In genomic region chr4:13881880-13882279, GRCh38 we compare ENCODE assay signal across 14 cellular contexts.
DNase-seq lines count a peak whose midpoint lies in the region; FAIRE-seq and TF ChIP-seq lines count a peak whose summit lies in the region.
"Had no signal": no experiment of that assay in that cellular context is flagged by ENCODE, and none has a peak within 500 bp of the region (broad histone marks: within the 10 kb centered on the region; RNA-seq: fewer than 3 reads in every experiment).

No MANE protein-coding gene starts in this region.

- TF ChIP-seq POLR2A in H54 (IDR thresholded peaks at IDR 0.05; ENCODE audit: low read depth, low read length), result no peak

- POLR2A ChIA-PET in GM10248 (lab: Yijun Ruan, JAX), result no interaction called here

- peak; percentile 36 for TF ChIP-seq CTCF in AG09319 (IDR thresholded peaks at IDR 0.05; ENCODE audit: low read depth, low read length)
- TF ChIP-seq CTCF in GM10248 (IDR thresholded peaks at IDR 0.05; ENCODE audit: control extremely low read depth, extremely low read depth, low read depth, missing control alignments), result no peak

- DNase-seq in AG09319 (ENCODE audit: extremely low read depth, low read depth) (no peak), M059J (ENCODE audit: low read depth) (peak; percentile 35), cerebellar cortex (ENCODE audit: low spot score) (peak; percentile 5), medulla oblongata (ENCODE audit: extremely low spot score) (peak; percentile 31), cerebellar nuclear complex (lab: John Stamatoyannopoulos, UW) (no peak), H54 (ENCODE audit: insufficient read length, low spot score) (no peak), GM10248 (ENCODE audit: extremely low spot score) (no peak), NCI-H1930 (lab: John Stamatoyannopoulos, UW) (no peak)
- DNase-seq: activated CD4-positive, alpha-beta T cell treated with anti-CD3 and anti-CD28 coated beads for 48 hours; activated T-cell treated with anti-CD3 and anti-CD28 coated beads, Interleukin-2, amount 50 U/mL, for 24 hours; left colon; NCI-H1048; NCI-H774 had no signal

- FAIRE-seq in H54 (lab: Jason Lieb, UNC), result no peak
- FAIRE-seq: HepG2 had no signal

- CTCF ChIA-PET in GM10248 (lab: Yijun Ruan, JAX), result no interaction called here

Comparison
In these comparisons a context has a peak if more than half of its experiments do, and no peak if none do; other contexts are left out.
1. DNase-seq: peak in M059J (single experiment), cerebellar cortex (single experiment) and medulla oblongata (single experiment); none in AG09319 (single experiment), cerebellar nuclear complex (0 of 2), H54 (single experiment), GM10248 (single experiment) and NCI-H1930 (0 of 2).